Comparison of ENCODE assay signal across 28 cellular contexts in the genomic region with DNA sequence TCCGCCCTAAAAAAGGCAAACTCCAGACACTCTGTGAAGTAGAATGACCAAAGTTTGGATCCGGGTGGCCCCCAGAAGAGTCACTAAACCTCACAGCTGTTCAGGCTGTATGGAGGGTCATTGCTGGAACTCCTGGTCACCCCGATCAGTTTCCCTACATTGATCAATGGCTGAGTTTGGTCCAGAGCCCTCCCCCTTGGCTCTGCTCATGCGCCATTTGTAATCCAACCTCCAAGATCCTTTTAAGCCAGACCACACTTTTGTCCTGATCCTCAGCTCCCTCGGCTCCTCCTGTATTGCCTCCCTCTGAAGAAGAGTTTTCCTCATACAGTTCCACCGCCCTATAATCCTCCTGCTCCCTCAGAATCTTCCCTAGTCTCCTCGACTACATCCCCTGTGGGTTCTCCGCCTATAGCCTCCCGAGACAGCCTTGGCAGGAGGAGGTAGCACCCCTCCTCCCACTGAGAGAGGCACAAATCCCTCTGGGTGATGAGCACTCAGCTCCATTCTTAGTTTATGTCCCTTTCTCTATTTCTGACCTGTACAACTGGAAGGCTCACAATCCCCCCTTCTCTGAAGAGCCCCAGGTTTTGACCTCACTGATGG.
"Had no signal": no experiment of that assay in that cellular context is flagged by ENCODE, and none has a peak within 500 bp of the region (broad histone marks: within the 10 kb centered on the region; RNA-seq: fewer than 3 reads in every experiment).

No MANE protein-coding gene starts in this region.

- H3K36me3 Mint-ChIP-seq: activated naive CD4-positive, alpha-beta T cell treated with anti-CD3 and anti-CD28 coated beads, Interleukin-2, amount 50 U/mL, for 24 hours; natural killer cell treated with Interleukin-12 subunit alpha and Interleukin-12 subunit beta and Interleukin-15 and Interleukin-18, amount 100 ng/mL, for 72 hours; type B pancreatic cell had no signal

- H3K27ac ChIP-seq: ascending aorta, brain microvascular endothelial cell, dorsolateral prefrontal cortex, esophagus squamous epithelium, gastrocnemius medialis, left ventricle myocardium inferior, sigmoid colon, thoracic aorta, WERI-Rb-1 had no signal

- H3K4me1 Mint-ChIP-seq: activated naive CD4-positive, alpha-beta T cell treated with anti-CD3 and anti-CD28 coated beads, Interleukin-2, amount 50 U/mL, for 24 hours had no signal

- H3K9me3 ChIP-seq: ascending aorta, esophagus squamous epithelium, gastrocnemius medialis, left ventricle myocardium inferior, sigmoid colon, thoracic aorta had no signal

- H3K36me3 ChIP-seq: ascending aorta, brain microvascular endothelial cell, esophagus squamous epithelium, gastrocnemius medialis, left ventricle myocardium inferior, sigmoid colon, thoracic aorta, WERI-Rb-1 had no signal

- H3K27me3 Mint-ChIP-seq: activated naive CD4-positive, alpha-beta T cell treated with anti-CD3 and anti-CD28 coated beads, Interleukin-2, amount 50 U/mL, for 24 hours; effector memory CD8-positive, alpha-beta T cell; natural killer cell treated with Interleukin-12 subunit alpha and Interleukin-12 subunit beta and Interleukin-15 and Interleukin-18, amount 100 ng/mL, for 72 hours had no signal

- H3K9me3 Mint-ChIP-seq: activated naive CD4-positive, alpha-beta T cell treated with anti-CD3 and anti-CD28 coated beads, Interleukin-2, amount 50 U/mL, for 24 hours; effector memory CD8-positive, alpha-beta T cell; natural killer cell treated with Interleukin-12 subunit alpha and Interleukin-12 subunit beta and Interleukin-15 and Interleukin-18, amount 100 ng/mL, for 72 hours; T-helper 2 cell treated with Interferon-gamma antibody and Interleukin-4, amounts not matched to agents 5 μg/mL and 100 μg/mL, for 36 hours; type B pancreatic cell had no signal

- DNase-seq: activated CD4-positive, alpha-beta T cell treated with anti-CD3 and anti-CD28 coated beads for 1 hour; activated CD4-positive, alpha-beta T cell treated with anti-CD3 and anti-CD28 coated beads, Interleukin-2, amount 50 U/mL, for 48 hours; activated gamma-delta T cell; activated T-cell treated with anti-CD3 and anti-CD28 coated beads for 4 hours; brain microvascular endothelial cell; caudate nucleus; dorsolateral prefrontal cortex; effector memory CD8-positive, alpha-beta T cell; esophagus squamous epithelium; gastrocnemius medialis; hypothalamus; left ventricle myocardium inferior; midbrain; nucleus accumbens; sigmoid colon; stimulated activated CD4-positive, alpha-beta T cell treated with anti-CD3 and anti-CD28 coated beads, Interleukin-4, amount 100 ng/mL, for 1 hour; stimulated activated naive CD4-positive, alpha-beta T cell treated with Interleukin-2 at 50 U/mL for 16 hours; WERI-Rb-1 had no signal

- H3K4me3 Mint-ChIP-seq: activated naive CD4-positive, alpha-beta T cell treated with anti-CD3 and anti-CD28 coated beads, Interleukin-2, amount 50 U/mL, for 24 hours; effector memory CD8-positive, alpha-beta T cell; natural killer cell treated with Interleukin-12 subunit alpha and Interleukin-12 subunit beta and Interleukin-15 and Interleukin-18, amount 100 ng/mL, for 72 hours; T-helper 2 cell treated with Interferon-gamma antibody and Interleukin-4, amounts not matched to agents 5 μg/mL and 100 μg/mL, for 36 hours; type B pancreatic cell had no signal

- H3K27me3 ChIP-seq: ascending aorta, brain microvascular endothelial cell, dorsolateral prefrontal cortex, esophagus squamous epithelium, gastrocnemius medialis, sigmoid colon had no signal

- H3K27ac Mint-ChIP-seq: activated naive CD4-positive, alpha-beta T cell treated with anti-CD3 and anti-CD28 coated beads, Interleukin-2, amount 50 U/mL, for 24 hours; T-helper 2 cell treated with Interferon-gamma antibody and Interleukin-4, amounts not matched to agents 5 μg/mL and 100 μg/mL, for 36 hours; type B pancreatic cell had no signal

- H3K4me3 ChIP-seq: ascending aorta, dorsolateral prefrontal cortex, esophagus squamous epithelium, gastrocnemius medialis, left ventricle myocardium inferior, sigmoid colon, smooth muscle cell, thoracic aorta had no signal

- ATAC-seq: effector memory CD8-positive, alpha-beta T cell; gastrocnemius medialis; natural killer cell treated with Interleukin-12 subunit alpha and Interleukin-12 subunit beta and Interleukin-15 and Interleukin-18, amount 100 ng/mL, for 72 hours; SK-N-SH treated with all-trans-retinoic acid at 6 μM for 48 hours had no signal

- H3K4me1 ChIP-seq: ascending aorta, gastrocnemius medialis, left ventricle myocardium inferior, sigmoid colon had no signal

- FAIRE-seq: colon, TTC549 had no signal
